ENCODE assay signal across 8 cellular contexts in the genomic region with DNA sequence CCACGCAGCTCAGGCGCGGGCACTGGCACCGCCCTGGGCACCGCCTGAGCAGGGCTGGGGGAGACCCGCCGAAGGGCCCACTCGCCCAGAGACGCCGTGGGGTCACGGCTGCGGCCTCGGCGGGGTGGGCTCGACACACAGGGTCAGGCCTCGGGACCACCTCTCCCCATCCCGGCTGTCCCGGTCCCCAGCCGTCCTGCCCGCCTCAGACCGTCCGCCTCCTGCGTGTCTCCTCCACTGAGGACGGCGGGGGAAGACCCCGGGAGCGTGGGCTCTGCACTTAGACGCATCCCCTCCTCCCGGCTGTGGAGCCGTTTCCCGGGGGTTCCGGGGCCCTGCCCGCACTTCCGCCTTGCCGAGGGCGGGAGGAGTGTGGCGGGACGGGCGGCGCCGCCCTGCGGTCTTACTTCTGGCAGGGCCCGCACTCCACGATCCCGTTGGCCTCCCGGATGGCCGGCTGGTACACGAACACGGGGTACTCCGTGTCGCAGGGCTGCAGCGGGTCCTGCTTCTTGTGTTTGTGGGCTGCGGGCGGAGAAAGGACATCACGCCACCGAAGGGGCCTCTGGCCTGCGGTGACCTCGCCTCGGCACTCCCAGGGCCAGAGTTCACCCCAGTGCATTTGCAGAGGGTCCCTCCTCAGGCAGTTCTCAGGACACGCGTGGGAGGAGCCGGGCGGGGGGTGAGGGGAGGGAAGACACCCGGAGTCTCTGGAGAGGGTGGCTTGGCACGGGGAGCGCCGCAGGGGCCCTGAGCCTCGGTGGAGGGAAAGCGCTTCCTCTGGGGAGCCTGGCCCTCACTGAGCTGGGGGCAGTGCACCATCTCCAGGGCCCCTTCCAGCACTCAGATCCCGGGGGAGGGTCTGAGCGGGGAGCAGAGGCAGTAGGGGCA. TPM values are rescaled to one million over a fixed set of nuclear protein-coding genes. Genes with fewer than 3 reads are reported as not detected.
DNase-seq lines count a peak whose midpoint lies in the region; ATAC-seq and TF ChIP-seq lines count a peak whose summit lies in the region.

No MANE protein-coding gene starts in this region.

- no peaks in the 10 kb centered on the region for H3K4me1 ChIP-seq in Panc1 (ENCODE audit: control insufficient read depth, insufficient read depth, low read length)

- H3K9me3 ChIP-seq in Panc1 (ENCODE audit: control insufficient read depth, insufficient read depth, low read depth, low read length) (no peaks in the 10 kb centered on the region), WERI-Rb-1 (ENCODE audit: severe bottlenecking) (no peaks in the 10 kb centered on the region)

- ATAC-seq in GM19467 (IDR thresholded peaks at IDR 0.05; ENCODE audit: unreplicated experiment) = peak; percentile 13
- ATAC-seq in Panc1 = no peak
- no peak for ATAC-seq in HG03175 (IDR thresholded peaks at IDR 0.05; ENCODE audit: unreplicated experiment)

- CTCF ChIA-PET in Panc1 (lab: Charles Lee) = interaction anchor here (1.9 kb wide), 1 partner anchor 143 kb away, joined by 5 read pairs; no protein-coding TSS in a partner anchor

- H3K4me3 ChIP-seq in Panc1 (ENCODE audit: low read depth in 2 of 2, low read length in 2 of 2) = peak overlapping the region; percentile 48 to 73
- no peak overlapping the region for H3K4me3 ChIP-seq in WERI-Rb-1 (ENCODE audit: low read depth, low read length)

- no peaks in the 10 kb centered on the region for H3K27me3 ChIP-seq in Panc1 (ENCODE audit: control insufficient read depth, insufficient read depth, low read length)
- no peaks in the 10 kb centered on the region for H3K27me3 ChIP-seq in WERI-Rb-1 (ENCODE audit: insufficient read depth, low read depth, severe bottlenecking)

- no peak overlapping the region for H3K27ac ChIP-seq in 22Rv1
- H3K27ac ChIP-seq in Panc1 (ENCODE audit: low read length) = no peak overlapping the region
- H3K27ac ChIP-seq in WERI-Rb-1 = no peak overlapping the region

- intact Hi-C loops in Panc1 (cut with micrococcal nuclease; ENCODE audit: unreplicated experiment) = no loop called here

- BruUV-seq in Panc1 (replicated peaks; lab: Mats Ljungman, UMichigan) = no TSS peak

- no peaks in the 10 kb centered on the region; the same call in 1 of the 2 replicates for H3K36me3 ChIP-seq in Panc1 (ENCODE audit: control insufficient read depth, insufficient read depth, low read length)
- no peaks in the 10 kb centered on the region for H3K36me3 ChIP-seq in WERI-Rb-1

- POLR2A ChIA-PET in Panc1 (lab: Charles Lee) = no interaction called here

- DNase-seq in Panc1 (ENCODE audit: low read depth, low spot score) = no peak
- peak; percentile 26 for DNase-seq in amniotic epithelial cell (ENCODE audit: low read depth)
- DNase-seq in left kidney (ENCODE audit: low read depth, low spot score) = peak; percentile 65
- DNase-seq in stimulated activated CD4-positive, alpha-beta T cell treated with anti-CD3 and anti-CD28 coated beads, TNF-alpha, amount 100 ng/mL, for 48 hours (ENCODE audit: low read depth in 3 of 3) = peak in 2 of 3 donors; percentile 39 to 44
- no peak for DNase-seq in WERI-Rb-1

- TF ChIP-seq CTCF in 22Rv1 (IDR thresholded peaks at IDR 0.05) (peak; percentile 28; the same call in 1 of the 2 replicates), Panc1 (IDR thresholded peaks at IDR 0.05) (no peak), WERI-Rb-1 (IDR thresholded peaks at IDR 0.05; ENCODE audit: low read depth, low read length) (no peak)

- in situ Hi-C loops in Panc1 (cut with HindIII; ENCODE audit: low pct_unique_long_range_greater_than_20kb, low sequenced_read_pairs) = no loop called here

RNA-seq across cellular contexts. Expression of a gene that starts 23.1 kb away (rescaled TPM):
- total RNA-seq in Panc1 (2021; ENCODE audit: unreplicated experiment) = not detected
- polyA plus RNA-seq in Panc1 (2012; ENCODE audit: insufficient read length) = not detected

Comparison
In these comparisons a context has a peak if more than half of its experiments do, and no peak if none do; other contexts are left out.
1. DNase-seq: peak in amniotic epithelial cell (single experiment), left kidney (single experiment) and stimulated activated CD4-positive, alpha-beta T cell treated with anti-CD3 and anti-CD28 coated beads, TNF-alpha, amount 100 ng/mL, for 48 hours (2 of 3); none in Panc1 (single experiment) and WERI-Rb-1 (single experiment).